ENCODE assay signal across 22 cellular contexts in the genomic region with DNA sequence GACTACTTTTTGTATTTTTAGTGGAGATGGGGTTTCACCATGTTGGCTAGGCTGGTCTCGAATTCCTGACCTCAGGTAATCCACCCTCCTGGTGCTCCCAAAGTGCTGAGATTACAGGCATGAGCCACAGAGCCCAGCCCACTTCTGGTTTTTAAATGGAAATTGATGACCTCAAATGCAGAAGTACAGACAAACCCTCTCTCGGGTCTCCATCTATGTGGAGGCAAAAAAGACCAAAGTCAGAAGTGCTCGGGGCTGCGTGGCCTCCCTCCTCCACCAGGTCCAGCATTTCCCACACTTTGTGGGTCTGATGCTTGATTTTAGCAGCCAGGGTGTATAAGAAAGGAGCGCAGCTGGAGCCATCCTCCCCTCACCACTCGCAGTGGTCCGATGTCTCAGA.
"Had no signal": no experiment of that assay in that cellular context is flagged by ENCODE, and none has a peak within 500 bp of the region (broad histone marks: within the 10 kb centered on the region; RNA-seq: fewer than 3 reads in every experiment).

No MANE protein-coding gene starts in this region.

- H3K4me3 Mint-ChIP-seq: mesothelial cell of epicardium had no signal

- H3K79me2 ChIP-seq: hepatocyte had no signal

- H3K27ac Mint-ChIP-seq: mesothelial cell of epicardium had no signal

- H3K36me3 Mint-ChIP-seq: mesothelial cell of epicardium had no signal

- H3K27me3 ChIP-seq: dorsolateral prefrontal cortex, esophagus muscularis mucosa, foreskin keratinocyte, gastroesophageal sphincter, heart left ventricle, hepatocyte, left lung had no signal

- H2AFZ ChIP-seq: hepatocyte had no signal

- H3K4me2 ChIP-seq: hepatocyte had no signal

- H3K27ac ChIP-seq: coronary artery, dorsolateral prefrontal cortex, esophagus muscularis mucosa, foreskin keratinocyte, gastroesophageal sphincter, heart left ventricle, hepatocyte, left lung, lower lobe of right lung had no signal

- FAIRE-seq: colon, frontal cortex, islet of Langerhans, keratinocyte had no signal

- H3K4me3 ChIP-seq: coronary artery, dorsolateral prefrontal cortex, esophagus muscularis mucosa, gastroesophageal sphincter, heart left ventricle, hepatocyte, left lung, lower lobe of right lung, mucosa of descending colon had no signal

- H3K4me1 ChIP-seq: esophagus muscularis mucosa, foreskin keratinocyte, gastroesophageal sphincter, left lung, lower lobe of right lung had no signal

- H3K9me3 ChIP-seq: esophagus muscularis mucosa, gastroesophageal sphincter, heart left ventricle, left lung, lower lobe of right lung had no signal

- ATAC-seq: foreskin keratinocyte, gastroesophageal sphincter, heart left ventricle, left cardiac atrium, left lung, left ventricle myocardium superior, mucosa of descending colon had no signal

- DNase-seq: dermis blood vessel endothelial cell; effector CD4-positive, alpha-beta T cell; effector memory CD4-positive, alpha-beta T cell; foreskin keratinocyte; heart left ventricle; hypothalamus; left cardiac atrium; left lung; left ventricle myocardium superior; lower lobe of right lung; mesenchymal stem cell; mucosa of descending colon had no signal

- H3K36me3 ChIP-seq: esophagus muscularis mucosa, gastroesophageal sphincter, heart left ventricle, left lung, lower lobe of right lung had no signal
